In the genomic region with DNA sequence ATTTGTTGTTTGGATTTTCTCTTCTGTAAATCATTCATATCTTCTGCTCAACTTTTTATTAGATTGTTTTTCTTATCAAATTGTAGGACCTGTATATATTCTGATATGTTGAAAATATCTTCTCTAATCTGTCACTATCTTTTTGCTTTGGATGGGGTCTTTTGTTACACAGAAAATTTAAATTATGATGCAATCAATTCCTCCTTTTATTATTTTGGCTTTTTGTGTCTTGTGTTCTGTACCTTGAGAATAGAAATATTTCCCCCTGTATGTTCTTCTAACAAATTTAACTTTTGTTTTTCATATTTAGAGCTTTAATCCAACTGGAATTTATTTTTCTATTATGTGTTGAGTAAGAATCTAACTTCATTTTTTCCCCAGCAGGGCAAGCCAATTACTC, we compare ENCODE assay signal across 11 cellular contexts. TPM values are rescaled to one million over a fixed set of nuclear protein-coding genes. Genes with fewer than 3 reads are reported as not detected.
"Had no signal": no experiment of that assay in that cellular context is flagged by ENCODE, and none has a peak within 500 bp of the region (broad histone marks: within the 10 kb centered on the region; RNA-seq: fewer than 3 reads in every experiment).

No MANE protein-coding gene starts in this region.

- DNase-seq: H7, HFFc6, Karpas-422, KBM-7 had no signal

- H3K4me3 ChIP-seq: GM23338, HAP-1 had no signal

- H3K36me3 ChIP-seq: HAP-1 had no signal

- ATAC-seq: GM23338, HCT116 had no signal

- H3K9ac ChIP-seq: KMS-11 had no signal

- FAIRE-seq: HTR-8/SVneo had no signal

- H2AFZ ChIP-seq: GM23338 had no signal

- H3K27ac ChIP-seq: KMS-11 had no signal

- H3K4me2 ChIP-seq: GM23338, KMS-11 had no signal

- H3K9me3 ChIP-seq: HAP-1 had no signal

RNA-seq across cellular contexts. Expression of gene AVPR1B, which starts 3.2 kb away (rescaled TPM):
- total RNA-seq: H4, H7, HFFc6, HT-29 had no signal
